8 cellular contexts compared by ENCODE assay signal in the genomic region with DNA sequence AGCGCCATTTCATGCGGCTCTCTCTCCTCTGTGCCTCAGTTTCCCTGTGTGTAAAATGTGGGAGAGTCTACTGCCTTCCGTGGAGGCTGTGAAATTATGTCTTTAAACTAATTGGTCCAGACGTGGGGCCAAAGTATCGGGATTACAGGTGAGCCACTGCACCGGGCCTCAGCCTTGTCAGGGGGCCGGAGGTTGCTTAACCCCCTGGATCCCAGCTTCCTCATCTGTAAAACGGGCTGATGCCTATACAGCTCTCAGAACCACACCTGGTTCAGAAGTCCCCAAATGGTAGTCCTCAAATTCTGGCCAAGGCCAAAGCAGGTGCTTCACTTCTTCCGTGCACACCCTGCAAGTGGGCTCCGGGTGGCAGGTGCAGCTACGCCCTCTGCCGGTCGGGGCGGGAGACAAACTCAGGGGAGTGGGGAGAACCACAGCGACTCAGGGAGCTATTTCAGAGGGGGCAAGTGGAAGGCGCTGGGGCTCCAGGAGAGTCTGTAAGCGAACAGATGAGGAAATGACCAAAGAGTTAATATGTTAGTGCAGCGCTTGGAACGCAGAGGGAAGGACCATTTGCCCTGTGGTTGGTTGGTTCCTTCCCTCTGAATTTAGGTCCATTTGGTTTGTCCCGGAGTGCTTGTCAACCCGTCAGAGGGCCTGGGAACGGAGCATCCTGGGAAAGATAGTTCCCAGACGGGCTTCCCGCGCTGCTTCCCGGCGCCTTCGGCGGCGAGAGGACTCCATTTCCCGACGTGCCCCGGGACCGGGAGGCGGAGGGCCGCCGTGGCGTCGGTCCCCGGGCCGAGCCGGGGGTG. TPM values are rescaled to one million over a fixed set of nuclear protein-coding genes. Genes with fewer than 3 reads are reported as not detected.
DNase-seq lines count a peak whose midpoint lies in the region; ATAC-seq and TF ChIP-seq lines count a peak whose summit lies in the region.

Gene MGRN1, plus strand, starts transcription at position 812 of the 812 bp plus-strand sequence. CDS start 135 bp downstream, outside the sequence.

- H3K4me2 ChIP-seq in mesendoderm (ENCODE audit: low read length), result peak within 1 kb of the TSS; percentile 94

- peaks cover 6% of the 10 kb centered on the region; the same call in 1 of the 2 replicates for H3K4me1 ChIP-seq in Caco-2
- peaks cover 8% of the 10 kb centered on the region for H3K4me1 ChIP-seq in NT2/D1 (ENCODE audit: insufficient read depth, insufficient read length)
- no peaks in the 10 kb centered on the region for H3K4me1 ChIP-seq in endocrine pancreas (ENCODE audit: control insufficient read depth, insufficient read depth, low read length)
- H3K4me1 ChIP-seq in mesendoderm (ENCODE audit: control insufficient read depth, low read depth, low read length), result peaks cover 5% of the 10 kb centered on the region

- H3K18ac ChIP-seq in mesendoderm (ENCODE audit: low read length), result peak within 1 kb of the TSS; percentile 29

- no peak within 1 kb of the TSS for H2BK15ac ChIP-seq in mesendoderm (replicated peaks; ENCODE audit: low read depth)

- POLR2A ChIA-PET in Caco-2 (lab: Charles Lee), result interaction anchor here (0.5 to 2.8 kb wide), 4 partner anchors 8 to 145 kb away, joined by 3 to 20 read pairs (median 3); partner anchors contain the start of genes ANKS3 and DNAAF8

- DNase-seq in Caco-2 (peak; percentile 95), HUDEP-2 (lab: John Stamatoyannopoulos, UW; ENCODE audit: unreplicated experiment in 76 of 76) (peak in 75 of 76 experiments; percentile 67 to 98 (median 89)), NT2/D1 (ENCODE audit: low read depth, low spot score) (peak; percentile 97), mesendoderm (peak; percentile 98)
- peak; percentile 96 for DNase-seq in activated CD8-positive, alpha-beta memory T cell treated with anti-CD3 and anti-CD28 coated beads, Interleukin-2, amount 10 ng/mL, durations not matched to agents 7 days and 5 days
- DNase-seq in stimulated activated CD8-positive, alpha-beta memory T cell treated with anti-CD3 and anti-CD28 coated beads, Interleukin-12 subunit alpha, Interleukin-12 subunit beta, amount 100 ng/mL, for 4 hours (ENCODE audit: low read depth), result peak; percentile 85

- peak within 1 kb of the TSS; percentile 99 for H3K27ac Mint-ChIP-seq in Caco-2 (ENCODE audit: unreplicated experiment)
- peak within 1 kb of the TSS; percentile 98 for H3K27ac Mint-ChIP-seq in activated CD8-positive, alpha-beta memory T cell treated with anti-CD3 and anti-CD28 coated beads, Interleukin-2, amount 10 ng/mL, durations not matched to agents 7 days and 5 days

- H3K9me3 ChIP-seq in Caco-2, result no peaks in the 10 kb centered on the region
- peaks cover 8% of the 10 kb centered on the region; the same call in 1 of the 2 replicates for H3K9me3 ChIP-seq in NT2/D1 (ENCODE audit: insufficient read depth, low read length)
- H3K9me3 ChIP-seq in endocrine pancreas (ENCODE audit: control insufficient read depth, low read length), result no peaks in the 10 kb centered on the region

- peak; percentile 84 to 94 for TF ChIP-seq CTCF in Caco-2 (IDR thresholded peaks at IDR 0.05; ENCODE audit: insufficient read depth in 1 of 2, low read depth in 1 of 2, low read length in 1 of 2, severe bottlenecking in 1 of 2, unreplicated experiment in 1 of 2)

- peak within 1 kb of the TSS; percentile 84 for H3K4me3 Mint-ChIP-seq in Caco-2 (ENCODE audit: unreplicated experiment)
- peak within 1 kb of the TSS; percentile 89 for H3K4me3 Mint-ChIP-seq in activated CD8-positive, alpha-beta memory T cell treated with anti-CD3 and anti-CD28 coated beads, Interleukin-2, amount 10 ng/mL, durations not matched to agents 7 days and 5 days

- H3K27me3 ChIP-seq in Caco-2 (replicated peaks; ENCODE audit: control insufficient read depth, insufficient read depth, low read length) (no peaks in the 10 kb centered on the region), NT2/D1 (ENCODE audit: insufficient read depth, insufficient read length) (no peaks in the 10 kb centered on the region), endocrine pancreas (ENCODE audit: control insufficient read depth, insufficient read depth, low read length) (no peaks in the 10 kb centered on the region), mesendoderm (ENCODE audit: insufficient read depth, low read length, poor library complexity) (no peaks in the 10 kb centered on the region)

- BruUV-seq in Caco-2 (replicated peaks; lab: Mats Ljungman, UMichigan), result TSS peak; percentile 76

- CTCF ChIA-PET in Caco-2 (lab: Charles Lee), result interaction anchor here (0.5 to 2.8 kb wide), 11 partner anchors 8 to 110 kb away, joined by 3 to 13 read pairs (median 4); partner anchors contain the start of genes ANKS3, CDIP1 and DNAAF8
- CTCF ChIA-PET in activated CD8-positive, alpha-beta memory T cell treated with anti-CD3 and anti-CD28 coated beads, Interleukin-2, amount 10 ng/mL, durations not matched to agents 7 days and 5 days (lab: Charles Lee), result interaction anchor here (0.5 to 4.1 kb wide), 28 partner anchors 8 to 371 kb away, joined by 3 to 44 read pairs (median 4); partner anchors contain the start of genes ANKS3, CDIP1, CORO7 and DNAAF8

- peak within 1 kb of the TSS; percentile 57 for H2BK5ac ChIP-seq in mesendoderm (ENCODE audit: low read length)

- peak within 1 kb of the TSS; percentile 84 for H4K5ac ChIP-seq in mesendoderm (ENCODE audit: low read length)

- H3K23ac ChIP-seq in mesendoderm (ENCODE audit: low read length), result no peak within 1 kb of the TSS

- peaks cover 13% of the 10 kb centered on the region for H3K79me1 ChIP-seq in mesendoderm (ENCODE audit: low read length)

- peaks cover 19% of the 10 kb centered on the region for H3K79me2 ChIP-seq in mesendoderm (ENCODE audit: control insufficient read depth, insufficient read depth, low read length)

- H3K4me1 Mint-ChIP-seq in Caco-2 (ENCODE audit: low read depth, unreplicated experiment), result peaks cover 8% of the 10 kb centered on the region
- H3K4me1 Mint-ChIP-seq in activated CD8-positive, alpha-beta memory T cell treated with anti-CD3 and anti-CD28 coated beads, Interleukin-2, amount 10 ng/mL, durations not matched to agents 7 days and 5 days, result peaks cover 31% of the 10 kb centered on the region

- H3K36me3 Mint-ChIP-seq in Caco-2 (ENCODE audit: insufficient read depth, unreplicated experiment), result peaks cover 24% of the 10 kb centered on the region
- H3K36me3 Mint-ChIP-seq in activated CD8-positive, alpha-beta memory T cell treated with anti-CD3 and anti-CD28 coated beads, Interleukin-2, amount 10 ng/mL, durations not matched to agents 7 days and 5 days, result peaks cover 13% of the 10 kb centered on the region

- H4K8ac ChIP-seq in mesendoderm (ENCODE audit: low read depth, low read length), result no peak within 1 kb of the TSS

- H3K9ac ChIP-seq in NT2/D1 (ENCODE audit: insufficient read length, low read depth), result peak within 1 kb of the TSS; percentile 98
- H3K9ac ChIP-seq in endocrine pancreas (ENCODE audit: control insufficient read depth, insufficient read depth, low read length), result peak within 1 kb of the TSS; percentile 49
- H3K9ac ChIP-seq in mesendoderm (ENCODE audit: low read length), result peak within 1 kb of the TSS; percentile 96

- H2AK5ac ChIP-seq in mesendoderm (ENCODE audit: low read length), result no peak within 1 kb of the TSS

- H3K36me3 ChIP-seq in Caco-2 (ENCODE audit: control insufficient read depth, insufficient read depth, low read length) (no peaks in the 10 kb centered on the region; the same call in 1 of the 2 replicates), NT2/D1 (ENCODE audit: insufficient read depth, insufficient read length, low read length) (peaks cover 14% of the 10 kb centered on the region), endocrine pancreas (ENCODE audit: control insufficient read depth, insufficient read depth, low read length) (no peaks in the 10 kb centered on the region), mesendoderm (ENCODE audit: control insufficient read depth, insufficient read depth, low read length) (no peaks in the 10 kb centered on the region)

- H3K27ac ChIP-seq in mesendoderm (ENCODE audit: low read depth, low read length), result peak within 1 kb of the TSS; percentile 17

- peak; percentile 76 for ATAC-seq in GM21381 (IDR thresholded peaks at IDR 0.05; ENCODE audit: unreplicated experiment)
- peak; percentile 87 for ATAC-seq in activated CD8-positive, alpha-beta memory T cell treated with anti-CD3 and anti-CD28 coated beads, Interleukin-2, amount 10 ng/mL, durations not matched to agents 7 days and 5 days

- intact Hi-C loops in Caco-2 (cut with micrococcal nuclease; ENCODE audit: unreplicated experiment), result loop anchor here (1.0 to 2.0 kb wide), 3 partner anchors 8 to 39 kb away; no protein-coding TSS in a partner anchor

- no peaks in the 10 kb centered on the region for H3K27me3 Mint-ChIP-seq in Caco-2 (ENCODE audit: insufficient read depth, unreplicated experiment)
- no peaks in the 10 kb centered on the region for H3K27me3 Mint-ChIP-seq in activated CD8-positive, alpha-beta memory T cell treated with anti-CD3 and anti-CD28 coated beads, Interleukin-2, amount 10 ng/mL, durations not matched to agents 7 days and 5 days

- WGBS in mesendoderm (ENCODE audit: extremely low coverage, insufficient coverage, low lambda C conversion rate), result no CpG with 5 or more reads among the region's 42 CpGs

- H2BK120ac ChIP-seq in mesendoderm (ENCODE audit: low read depth, low read length), result peak within 1 kb of the TSS; percentile 31

- peak within 1 kb of the TSS; percentile 99 for H3K56ac ChIP-seq in mesendoderm (ENCODE audit: low read length)

- peak within 1 kb of the TSS; percentile 99 for H3K4me3 ChIP-seq in Caco-2 (ENCODE audit: low read depth, low read length)
- H3K4me3 ChIP-seq in NT2/D1 (ENCODE audit: insufficient read length, low read depth), result peak within 1 kb of the TSS; percentile 96
- peak within 1 kb of the TSS; percentile 46 for H3K4me3 ChIP-seq in endocrine pancreas (ENCODE audit: control insufficient read depth, insufficient read depth, low read length)
- peak within 1 kb of the TSS; percentile 87 for H3K4me3 ChIP-seq in mesendoderm (ENCODE audit: low read length)

- H3K9me3 Mint-ChIP-seq in Caco-2 (ENCODE audit: unreplicated experiment), result no peaks in the 10 kb centered on the region
- H3K9me3 Mint-ChIP-seq in activated CD8-positive, alpha-beta memory T cell treated with anti-CD3 and anti-CD28 coated beads, Interleukin-2, amount 10 ng/mL, durations not matched to agents 7 days and 5 days (ENCODE audit: low read depth), result no peaks in the 10 kb centered on the region

- peak within 1 kb of the TSS; percentile 47 for H3K4ac ChIP-seq in mesendoderm (ENCODE audit: low read depth, low read length)

RNA-seq across cellular contexts. Expression of gene MGRN1, which starts in this region (rescaled TPM):
- total RNA-seq in Caco-2 (2022), result 67.1 and 72.3 TPM in 2 replicates
- 10 to 100 TPM; 76.9 to 92.1 TPM for total RNA-seq in activated CD8-positive, alpha-beta memory T cell treated with anti-CD3 and anti-CD28 coated beads, Interleukin-2, amount 10 ng/mL, durations not matched to agents 7 days and 5 days
- 43.1 TPM for polyA plus RNA-seq in mesendoderm (2013, experiment 1 of 2)
- polyA plus RNA-seq in mesendoderm (2013, experiment 2 of 2), result 43.5 TPM

Comparison
In these comparisons a context has a peak if more than half of its experiments do, and no peak if none do; other contexts are left out.
1. Peak in every context shown above with its lines: DNase-seq, ATAC-seq, H3K4me3 ChIP-seq and H3K27ac ChIP-seq.
2. H3K4me3 ChIP-seq: peak in every context shown above with its lines; median percentile 99 in Caco-2; 96 in NT2/D1; 87 in mesendoderm; 46 in endocrine pancreas.